ENCODE assay signal across 9 cellular contexts in the genomic region with DNA sequence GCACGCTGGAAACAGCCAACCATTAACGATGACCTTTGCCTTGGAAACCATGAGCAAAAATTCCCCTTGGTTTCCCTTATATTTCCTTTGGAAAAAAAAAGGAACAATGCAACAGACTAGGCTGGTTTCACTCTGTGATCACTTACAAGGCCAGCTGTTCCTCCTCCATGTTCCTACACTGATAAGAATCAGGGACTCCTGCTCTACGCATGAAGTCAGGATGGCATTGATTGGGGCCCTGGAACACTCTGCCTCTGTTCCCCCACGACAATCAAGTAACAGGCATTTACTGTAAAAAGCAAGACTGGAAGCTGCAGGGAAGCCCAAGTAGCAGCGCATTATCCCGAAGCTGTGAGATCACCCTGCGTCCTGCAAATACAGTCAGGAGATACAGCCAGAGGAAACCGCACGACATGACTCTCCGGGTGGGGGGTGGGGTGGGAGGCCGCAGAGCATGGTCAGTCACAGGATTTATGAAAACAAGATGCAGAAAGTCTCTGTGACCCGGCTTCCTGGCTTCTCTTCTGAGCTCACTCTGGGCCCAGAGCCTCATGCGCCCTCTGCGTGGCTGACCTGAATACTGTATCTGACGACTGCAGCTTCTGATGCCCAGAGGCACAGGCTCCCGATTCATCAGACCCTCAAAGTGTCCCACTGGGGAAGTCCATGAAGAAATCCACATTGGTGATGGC. TPM values are rescaled to one million over a fixed set of nuclear protein-coding genes. Genes with fewer than 3 reads are reported as not detected.
DNase-seq lines count a peak whose midpoint lies in the region; ATAC-seq, FAIRE-seq and TF ChIP-seq lines count a peak whose summit lies in the region.
"Had no signal": no experiment of that assay in that cellular context is flagged by ENCODE, and none has a peak within 500 bp of the region (broad histone marks: within the 10 kb centered on the region; RNA-seq: fewer than 3 reads in every experiment).

No MANE protein-coding gene starts in this region.

- H3K9ac ChIP-seq in H1 (replicated peaks in 1 of 4; ENCODE audit: extremely low read depth in 1 of 4, low read depth in 3 of 4, low read length in 3 of 4) = no peak overlapping the region
- peak overlapping the region; percentile 10 for H3K9ac ChIP-seq in muscle layer of colon (ENCODE audit: low read length)

- H2BK5ac ChIP-seq in H1 (ENCODE audit: low read depth, low read length) = no peak overlapping the region; the same call in 1 of the 2 replicates

- no peaks in the 10 kb centered on the region for H3K79me2 ChIP-seq in H1 (ENCODE audit: control insufficient read depth in 1 of 2, insufficient read depth in 2 of 2, low read length in 2 of 2)

- H2AK5ac ChIP-seq in H1 (ENCODE audit: low read depth, low read length) = no peak overlapping the region

- CTCF ChIA-PET in GM10248 (lab: Yijun Ruan, JAX) (interaction anchor here (0.9 to 3.0 kb wide), 11 partner anchors 9 to 208 kb away, joined by 3 to 16 read pairs (median 4); no protein-coding TSS in a partner anchor), H1 (lab: Charles Lee; ENCODE audit: partially characterized antibody) (interaction anchor here (0.5 to 3.2 kb wide), 11 partner anchors 14 to 186 kb away, joined by 3 to 19 read pairs (median 4); no protein-coding TSS in a partner anchor)

- H3K23ac ChIP-seq in H1 (ENCODE audit: insufficient read length) = no peak overlapping the region

- H2AFZ ChIP-seq in H1 (ENCODE audit: low read length) = no peak overlapping the region

- no peaks in the 10 kb centered on the region for H3K23me2 ChIP-seq in H1 (ENCODE audit: low read depth, low read length)

- FAIRE-seq in H1 (lab: Jason Lieb, UNC) = no peak

- H3K4me3 ChIP-seq in H1 (ENCODE audit: extremely low read depth in 1 of 4, insufficient read depth in 2 of 4, low read depth in 3 of 4, low read length in 4 of 4) (no peak overlapping the region), muscle layer of colon (ENCODE audit: low read depth in 1 of 2, low read length in 2 of 2) (peak overlapping the region in 1 of 2 donors; percentile 43), uterus (no peak overlapping the region)

- H3K18ac ChIP-seq in H1 (ENCODE audit: extremely low read depth, low read length) = no peak overlapping the region; the same call in 1 of the 2 replicates

- no peak overlapping the region for H3K56ac ChIP-seq in H1 (replicated peaks; ENCODE audit: insufficient read length, low read depth, low read length)

- no peak overlapping the region for H4K5ac ChIP-seq in H1 (ENCODE audit: insufficient read length, low read depth, low read length)

- intact Hi-C loops in uterus (cut with DNase I; ENCODE audit: low total_unique reads) = no loop called here

- WGBS in H1 (ENCODE audit: extremely low coverage in 1 of 2, insufficient coverage in 1 of 2, insufficient read length in 1 of 2, insufficient replicate concordance in 2 of 2, low coverage in 1 of 2, low lambda C conversion rate in 2 of 2, missing lambda C conversion rate in 1 of 2), 2 experiments = 94% methylated on average over 16 of the region's 16 CpGs; no CpG with 5 or more reads in 1 of the 2 experiments

- H3K36me3 ChIP-seq in H1 (ENCODE audit: control insufficient read depth in 2 of 4, insufficient read depth in 4 of 4, low read length in 3 of 4) (no peaks in the 10 kb centered on the region), muscle layer of colon (ENCODE audit: insufficient read depth, low read length) (peaks cover 30% of the 10 kb centered on the region), uterus (no peaks in the 10 kb centered on the region)

- no peak overlapping the region for H3K4me2 ChIP-seq in H1 (ENCODE audit: insufficient read depth in 1 of 2, low read depth in 2 of 2, low read length in 2 of 2)

- TF ChIP-seq EP300 in H1 (IDR thresholded peaks at IDR 0.05; ENCODE audit: borderline replicate concordance in 1 of 2, low read depth in 2 of 2, low read length in 2 of 2) = no peak

- H2BK12ac ChIP-seq in H1 (ENCODE audit: low read depth, low read length) = peak overlapping the region; percentile 18; the same call in 1 of the 2 replicates

- TF ChIP-seq POLR2A in H1 (IDR thresholded peaks at IDR 0.05; ENCODE audit: control extremely low read depth in 1 of 2, low read depth in 2 of 2, low read length in 2 of 2) (no peak), uterus (IDR thresholded peaks at IDR 0.05) (peak in 1 of 2 donors; percentile 24)

- H3K27me3 ChIP-seq in H1 (replicated peaks in 1 of 4; ENCODE audit: control insufficient read depth in 3 of 4, extremely low read depth in 1 of 4, insufficient read depth in 3 of 4, low read length in 3 of 4) (no peaks in the 10 kb centered on the region), muscle layer of colon (ENCODE audit: control insufficient read depth in 1 of 2, insufficient read depth in 2 of 2, low read length in 2 of 2) (no peaks in the 10 kb centered on the region), uterus (no peaks in the 10 kb centered on the region)

- ATAC-seq in GM21529 (IDR thresholded peaks at IDR 0.05; ENCODE audit: unreplicated experiment) = no peak
- ATAC-seq in HG03439 (IDR thresholded peaks at IDR 0.05; ENCODE audit: unreplicated experiment) = no peak

- no peak overlapping the region for H2BK20ac ChIP-seq in H1 (ENCODE audit: low read length)

- H3K27ac ChIP-seq in H1 (ENCODE audit: low read depth, low read length) (peak overlapping the region; percentile 27; the same call in 1 of the 2 replicates), muscle layer of colon (ENCODE audit: low read depth, low read length) (peak overlapping the region; percentile 92), uterus (peak overlapping the region; percentile 79 to 84)

- no peak overlapping the region for H4K8ac ChIP-seq in H1 (ENCODE audit: extremely low read depth, insufficient read depth, low read length)

- no peaks in the 10 kb centered on the region for H3K79me1 ChIP-seq in H1 (ENCODE audit: low read depth, low read length)

- POLR2A ChIA-PET in GM10248 (lab: Yijun Ruan, JAX) (interaction anchor here (0.5 to 0.7 kb wide), 3 partner anchors 16 to 130 kb away, joined by 4 to 5 read pairs (median 4); no protein-coding TSS in a partner anchor), H1 (lab: Charles Lee; ENCODE audit: partially characterized antibody) (interaction anchor here (0.5 to 1.7 kb wide), 7 partner anchors 10 to 1847 kb away, joined by 3 to 7 read pairs (median 3); partner anchors contain the start of gene SSH1)

- H3K4me1 ChIP-seq in H1 (replicated peaks in 1 of 4; ENCODE audit: control insufficient read depth in 3 of 4, insufficient read depth in 4 of 4, low read length in 3 of 4) = peaks cover 0 to 7% (median 5%) of the 10 kb centered on the region in 4 experiments; a peak in 4 of 7 replicates
- H3K4me1 ChIP-seq in muscle layer of colon (ENCODE audit: insufficient read depth, low read length) = peaks cover 45% of the 10 kb centered on the region
- H3K4me1 ChIP-seq in uterus = peaks cover 8 to 11% of the 10 kb centered on the region in 2 donors

- H2BK120ac ChIP-seq in H1 (replicated peaks; ENCODE audit: low read depth, low read length) = no peak overlapping the region

- no peak overlapping the region for H2BK15ac ChIP-seq in H1 (ENCODE audit: low read length)

- TF ChIP-seq RAD21 in H1 (IDR thresholded peaks at IDR 0.05 in 1 of 2, conservative IDR thresholded peaks at IDR 0.05 in 1 of 2; ENCODE audit: low read depth in 2 of 2, low read length in 2 of 2) = no peak

- TF ChIP-seq CTCF in GM10248 (IDR thresholded peaks at IDR 0.05; ENCODE audit: control extremely low read depth, extremely low read depth, low read depth, missing control alignments) (no peak), H1 (IDR thresholded peaks at IDR 0.05; ENCODE audit: control extremely low read depth in 1 of 3, insufficient read depth in 1 of 3, low read depth in 1 of 3, low read length in 3 of 3) (no peak), uterus (IDR thresholded peaks at IDR 0.05) (no peak)

- DNase-seq in GM10248 (ENCODE audit: extremely low spot score) (peak; percentile 49), OCI-M1 (lab: John Stamatoyannopoulos, UW) (peak; percentile 77), H1 (ENCODE audit: low read depth in 1 of 2, low spot score in 2 of 2) (no peak), uterus (peak; percentile 57 to 63)
- DNase-seq in activated CD4-positive, alpha-beta T cell treated with anti-CD3 and anti-CD28 coated beads for 4 hours = no peak

- H3K4ac ChIP-seq in H1 (replicated peaks; ENCODE audit: insufficient read length, low read depth, low read length) = no peak overlapping the region

- H3K9me3 ChIP-seq in H1 (ENCODE audit: insufficient read depth in 2 of 2, low read depth in 1 of 2, low read length in 1 of 2) = no peaks in the 10 kb centered on the region
- no peaks in the 10 kb centered on the region for H3K9me3 ChIP-seq in muscle layer of colon (ENCODE audit: low read length)
- H3K9me3 ChIP-seq in uterus = no peaks in the 10 kb centered on the region

- H4K20me1 ChIP-seq in H1 (replicated peaks in 1 of 2; ENCODE audit: control insufficient read depth in 1 of 2, insufficient read depth in 2 of 2, low read length in 2 of 2) = peaks cover 0 to 2% of the 10 kb centered on the region in 2 experiments

- H3K14ac ChIP-seq in H1 (ENCODE audit: insufficient read length) = no peak overlapping the region

- no peak overlapping the region for H4K91ac ChIP-seq in H1 (replicated peaks; ENCODE audit: insufficient read length, low read length)

TF ChIP-seq in H1, 55 proteins besides CTCF, POLR2A, EP300 and RAD21 (continues in another document):
- TF ChIP-seq NANOG (IDR thresholded peaks at IDR 0.05; ENCODE audit: insufficient read depth, low read depth, low read length, poor library complexity, severe bottlenecking) (no peak), ZNF274 (IDR thresholded peaks at IDR 0.05; ENCODE audit: borderline replicate concordance, extremely low read depth, low read length) (no peak), CREB1 (IDR thresholded peaks at IDR 0.05) (no peak)

RNA-seq across cellular contexts. Expression of gene SSH1, which starts 31.1 kb away (rescaled TPM):
- 17.0 and 17.9 TPM in 2 replicates for total RNA-seq in H1 (2021; fragmentation: NEBNext Ultra II Directional; extraction: Animal tissue kit (Norgen Biotek cat#: 25700))
- polyA plus RNA-seq in H1 (2011; rRNA removed) = 5.3 and 8.0 TPM in 2 replicates
- polyA plus RNA-seq in H1 (2011; cell fraction: cytosol; rRNA removed) = 6.3 TPM
- 10.6 TPM for polyA plus RNA-seq in H1 (2011; cell fraction: nucleus; rRNA removed)
- polyA plus RNA-seq in H1 (2012, experiment 1 of 2) = 5.9 to 8.2 TPM (median 7.4 TPM) in 4 replicates
- 2.1 TPM for polyA plus RNA-seq in H1 (2012, experiment 2 of 2)
- 7.6 TPM for polyA plus RNA-seq in H1 (2013, experiment 1 of 2)
- 7.2 TPM for polyA plus RNA-seq in H1 (2013, experiment 2 of 2)
- polyA minus RNA-seq in H1 (2011; rRNA and poly(A)+ RNA removed) = 13.0 and 14.6 TPM in 2 replicates
- 9.3 TPM for polyA minus RNA-seq in H1 (2011; cell fraction: cytosol; rRNA and poly(A)+ RNA removed)
- 11.7 TPM for polyA minus RNA-seq in H1 (2011; cell fraction: nucleus; rRNA and poly(A)+ RNA removed)
- 10 to 100 TPM in 2 of 4 donors, 1 to 10 TPM in 2; 8.7 to 55.4 (median 10.7) TPM for total RNA-seq in uterus

RNA-seq across cellular contexts. Expression of gene DAO, which starts 53.6 kb away (rescaled TPM):
- total RNA-seq in H1 (2021; fragmentation: NEBNext Ultra II Directional; extraction: Animal tissue kit (Norgen Biotek cat#: 25700)) = not detected in 2 replicates
- polyA plus RNA-seq in H1 (2011; rRNA removed) = not detected in 2 replicates
- polyA plus RNA-seq in H1 (2011; cell fraction: cytosol; rRNA removed) = not detected
- not detected for polyA plus RNA-seq in H1 (2011; cell fraction: nucleus; rRNA removed)
- not detected in 4 replicates for polyA plus RNA-seq in H1 (2012, experiment 1 of 2)
- polyA plus RNA-seq in H1 (2012, experiment 2 of 2) = not detected
- not detected for polyA plus RNA-seq in H1 (2013, experiment 1 of 2)
- 0.04 TPM for polyA plus RNA-seq in H1 (2013, experiment 2 of 2)
- polyA minus RNA-seq in H1 (2011; rRNA and poly(A)+ RNA removed) = not detected in 2 replicates
- polyA minus RNA-seq in H1 (2011; cell fraction: cytosol; rRNA and poly(A)+ RNA removed) = not detected
- polyA minus RNA-seq in H1 (2011; cell fraction: nucleus; rRNA and poly(A)+ RNA removed) = not detected
- not detected for total RNA-seq in uterus
- total RNA-seq: T-helper 1 cell treated with Interleukin-12 subunit alpha and Interleukin-12 subunit beta and Interleukin-4 antibody, amounts not matched to agents 30 ng/mL and 1 ng/mL, for 36 hours had no signal

Comparison
In these comparisons a context has a peak if more than half of its experiments do, and no peak if none do; other contexts are left out.
1. DNase-seq: peak in GM10248 (single experiment), OCI-M1 (single experiment) and uterus (2 of 2); none in H1 (0 of 2) and activated CD4-positive, alpha-beta T cell treated with anti-CD3 and anti-CD28 coated beads for 4 hours (0 of 2).
2. H3K27ac ChIP-seq: peak in every context shown above with its lines; median percentile 92 in muscle layer of colon; 82 in uterus; 27 in H1.